Comparison of ENCODE assay signal across 14 cellular contexts in the genomic region with DNA sequence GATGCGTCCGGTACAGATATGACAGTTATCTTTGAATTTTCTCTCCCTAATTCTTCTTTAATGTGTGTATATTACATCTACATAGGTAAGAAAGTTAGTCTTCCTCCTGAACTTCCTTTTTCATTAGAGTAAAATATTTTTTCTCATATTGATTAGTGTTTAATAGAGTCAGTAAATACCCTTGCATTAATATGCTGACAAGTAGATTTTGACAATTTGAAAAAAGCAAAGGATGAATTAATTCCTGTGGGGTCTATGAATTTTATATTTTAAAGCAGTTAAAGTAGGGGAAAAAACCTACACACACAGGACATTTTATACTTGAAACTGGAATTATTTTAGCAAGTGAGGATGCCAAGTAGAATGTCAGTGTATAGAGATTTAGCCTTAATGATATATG. TPM values are rescaled to one million over a fixed set of nuclear protein-coding genes. Genes with fewer than 3 reads are reported as not detected.
DNase-seq lines count a peak whose midpoint lies in the region; ATAC-seq and TF ChIP-seq lines count a peak whose summit lies in the region.
"Had no signal": no experiment of that assay in that cellular context is flagged by ENCODE, and none has a peak within 500 bp of the region (broad histone marks: within the 10 kb centered on the region; RNA-seq: fewer than 3 reads in every experiment).

No MANE protein-coding gene starts in this region.

- no peaks in the 10 kb centered on the region for H3K27me3 Mint-ChIP-seq in activated CD8-positive, alpha-beta T cell treated with anti-CD3 and anti-CD28 coated beads for 36 hours
- no peaks in the 10 kb centered on the region for H3K27me3 Mint-ChIP-seq in activated CD8-positive, alpha-beta T cell treated with anti-CD3 and anti-CD28 coated beads, Interleukin-2, amount 10 ng/mL, durations not matched to agents 7 days and 5 days (ENCODE audit: low read depth)
- H3K27me3 Mint-ChIP-seq in activated T-helper 1 cell treated with anti-CD3 and anti-CD28 coated beads, Interleukin-12 subunit alpha, Interleukin-12 subunit beta, Interleukin-2, Interleukin-4 antibody, amounts not matched to agents 30 ng/mL and 10 ng/mL and 1 ng/mL, durations not matched to agents 14 hours and 24 hours and 36 hours (ENCODE audit: insufficient read depth): no peaks in the 10 kb centered on the region
- H3K27me3 Mint-ChIP-seq: effector memory CD8-positive, alpha-beta T cell had no signal

- no peaks in the 10 kb centered on the region for H3K27me3 ChIP-seq in neutrophil
- H3K27me3 ChIP-seq: heart right ventricle, vagina had no signal

- H3K4me1 ChIP-seq in neutrophil (ENCODE audit: control insufficient read depth in 1 of 2, insufficient read depth in 1 of 2, low read depth in 1 of 2, low read length in 1 of 2): peaks cover 25 to 30% of the 10 kb centered on the region in 2 experiments

- peak overlapping the region; percentile 91 for H3K27ac Mint-ChIP-seq in activated CD8-positive, alpha-beta T cell treated with anti-CD3 and anti-CD28 coated beads for 36 hours
- no peak overlapping the region for H3K27ac Mint-ChIP-seq in activated CD8-positive, alpha-beta T cell treated with anti-CD3 and anti-CD28 coated beads, Interleukin-2, amount 10 ng/mL, durations not matched to agents 7 days and 5 days
- H3K27ac Mint-ChIP-seq in activated T-helper 1 cell treated with anti-CD3 and anti-CD28 coated beads, Interleukin-12 subunit alpha, Interleukin-12 subunit beta, Interleukin-2, Interleukin-4 antibody, amounts not matched to agents 30 ng/mL and 10 ng/mL and 1 ng/mL, durations not matched to agents 14 hours and 24 hours and 36 hours: peak overlapping the region; percentile 84

- CTCF ChIA-PET in activated CD8-positive, alpha-beta T cell treated with anti-CD3 and anti-CD28 coated beads for 36 hours (lab: Charles Lee): interaction anchor here (1.6 kb wide), 1 partner anchor 10 kb away, joined by 7 read pairs; no protein-coding TSS in a partner anchor
- CTCF ChIA-PET in activated CD8-positive, alpha-beta T cell treated with anti-CD3 and anti-CD28 coated beads, Interleukin-2, amount 10 ng/mL, durations not matched to agents 7 days and 5 days (lab: Charles Lee): no interaction called here

- TF ChIP-seq CTCF in activated CD8-positive, alpha-beta T cell treated with anti-CD3 and anti-CD28 coated beads for 36 hours (IDR thresholded peaks at IDR 0.05): no peak
- TF ChIP-seq CTCF in neutrophil (IDR thresholded peaks at IDR 0.05): no peak

- ATAC-seq in activated CD8-positive, alpha-beta T cell treated with anti-CD3 and anti-CD28 coated beads for 36 hours: no peak
- no peak for ATAC-seq in activated CD8-positive, alpha-beta T cell treated with anti-CD3 and anti-CD28 coated beads, Interleukin-2, amount 10 ng/mL, durations not matched to agents 7 days and 5 days
- peak; percentile 9 for ATAC-seq in GM21390 (IDR thresholded peaks at IDR 0.05; ENCODE audit: unreplicated experiment)
- no peak for ATAC-seq in SK-N-SH treated with all-trans-retinoic acid at 6 μM for 48 hours
- ATAC-seq in GM18519 (IDR thresholded peaks at IDR 0.05; ENCODE audit: low FRiP score, unreplicated experiment): no peak

- H3K4me3 Mint-ChIP-seq in activated CD8-positive, alpha-beta T cell treated with anti-CD3 and anti-CD28 coated beads for 36 hours: no peak overlapping the region
- H3K4me3 Mint-ChIP-seq in activated CD8-positive, alpha-beta T cell treated with anti-CD3 and anti-CD28 coated beads, Interleukin-2, amount 10 ng/mL, durations not matched to agents 7 days and 5 days: no peak overlapping the region
- H3K4me3 Mint-ChIP-seq in activated T-helper 1 cell treated with anti-CD3 and anti-CD28 coated beads, Interleukin-12 subunit alpha, Interleukin-12 subunit beta, Interleukin-2, Interleukin-4 antibody, amounts not matched to agents 30 ng/mL and 10 ng/mL and 1 ng/mL, durations not matched to agents 14 hours and 24 hours and 36 hours: no peak overlapping the region

- H3K4me3 ChIP-seq in neutrophil (ENCODE audit: low read depth in 1 of 2, low read length in 1 of 2): no peak overlapping the region
- H3K4me3 ChIP-seq: heart right ventricle, vagina had no signal

- peak overlapping the region; percentile 73 for H3K27ac ChIP-seq in neutrophil
- H3K27ac ChIP-seq: vagina had no signal

- peaks cover 8% of the 10 kb centered on the region for H3K36me3 Mint-ChIP-seq in activated CD8-positive, alpha-beta T cell treated with anti-CD3 and anti-CD28 coated beads for 36 hours (ENCODE audit: low read depth)
- peaks cover 5% of the 10 kb centered on the region for H3K36me3 Mint-ChIP-seq in activated CD8-positive, alpha-beta T cell treated with anti-CD3 and anti-CD28 coated beads, Interleukin-2, amount 10 ng/mL, durations not matched to agents 7 days and 5 days (ENCODE audit: low read depth)
- H3K36me3 Mint-ChIP-seq in activated T-helper 1 cell treated with anti-CD3 and anti-CD28 coated beads, Interleukin-12 subunit alpha, Interleukin-12 subunit beta, Interleukin-2, Interleukin-4 antibody, amounts not matched to agents 30 ng/mL and 10 ng/mL and 1 ng/mL, durations not matched to agents 14 hours and 24 hours and 36 hours (ENCODE audit: low read depth): peaks cover 16% of the 10 kb centered on the region

- no peaks in the 10 kb centered on the region for H3K9me3 ChIP-seq in neutrophil
- H3K9me3 ChIP-seq: heart right ventricle, vagina had no signal

- intact Hi-C loops in activated CD8-positive, alpha-beta T cell treated with anti-CD3 and anti-CD28 coated beads for 36 hours (cut with micrococcal nuclease): loop anchor here (10.0 kb wide), 2 partner anchors 76 to 84 kb away; no protein-coding TSS in a partner anchor
- intact Hi-C loops in activated T-helper 1 cell treated with anti-CD3 and anti-CD28 coated beads, Interleukin-12 subunit alpha, Interleukin-12 subunit beta, Interleukin-2, Interleukin-4 antibody, amounts not matched to agents 30 ng/mL and 10 ng/mL and 1 ng/mL, durations not matched to agents 14 hours and 24 hours and 36 hours (cut with micrococcal nuclease): loop anchor here (1.0 to 10.0 kb wide), 6 partner anchors 8 to 1444 kb away; a partner anchor contains a TSS

- no peak for DNase-seq in activated CD8-positive, alpha-beta T cell treated with anti-CD3 and anti-CD28 coated beads for 36 hours
- no peak for DNase-seq in activated CD8-positive, alpha-beta T cell treated with anti-CD3 and anti-CD28 coated beads, Interleukin-2, amount 10 ng/mL, durations not matched to agents 7 days and 5 days
- DNase-seq in activated T-helper 1 cell treated with anti-CD3 and anti-CD28 coated beads, Interleukin-12 subunit alpha, Interleukin-12 subunit beta, Interleukin-2, Interleukin-4 antibody, amounts not matched to agents 30 ng/mL and 10 ng/mL and 1 ng/mL, durations not matched to agents 14 hours and 24 hours and 36 hours (ENCODE audit: low spot score): no peak
- DNase-seq in SKM-1 treated with dmso at 0.1 percent for 144 hours (lab: John Stamatoyannopoulos, UW; ENCODE audit: unreplicated experiment): no peak
- DNase-seq: activated CD4-positive, CD25-positive, alpha-beta regulatory T cell; COR-L47; effector memory CD8-positive, alpha-beta T cell; heart right ventricle; NK-92 treated with Interleukin-12 subunit alpha and Interleukin-12 subunit beta, amount 100 ng/mL, for 24 hours had no signal

- H3K4me1 Mint-ChIP-seq in activated CD8-positive, alpha-beta T cell treated with anti-CD3 and anti-CD28 coated beads for 36 hours (ENCODE audit: low read depth): peaks cover 32% of the 10 kb centered on the region
- H3K4me1 Mint-ChIP-seq in activated CD8-positive, alpha-beta T cell treated with anti-CD3 and anti-CD28 coated beads, Interleukin-2, amount 10 ng/mL, durations not matched to agents 7 days and 5 days (ENCODE audit: low read depth): peaks cover 22% of the 10 kb centered on the region
- peaks cover 36% of the 10 kb centered on the region for H3K4me1 Mint-ChIP-seq in activated T-helper 1 cell treated with anti-CD3 and anti-CD28 coated beads, Interleukin-12 subunit alpha, Interleukin-12 subunit beta, Interleukin-2, Interleukin-4 antibody, amounts not matched to agents 30 ng/mL and 10 ng/mL and 1 ng/mL, durations not matched to agents 14 hours and 24 hours and 36 hours (ENCODE audit: low read depth)

- POLR2A ChIA-PET in activated CD8-positive, alpha-beta T cell treated with anti-CD3 and anti-CD28 coated beads for 36 hours (lab: Charles Lee): interaction anchor here (1.2 to 1.3 kb wide), 2 partner anchors 10 to 83 kb away, joined by 3 read pairs; no protein-coding TSS in a partner anchor
- POLR2A ChIA-PET in activated CD8-positive, alpha-beta T cell treated with anti-CD3 and anti-CD28 coated beads, Interleukin-2, amount 10 ng/mL, durations not matched to agents 7 days and 5 days (lab: Charles Lee): interaction anchor here (1.4 kb wide), 1 partner anchor 85 kb away, joined by 5 read pairs; no protein-coding TSS in a partner anchor

- peaks cover 5% of the 10 kb centered on the region for H3K36me3 ChIP-seq in neutrophil
- H3K36me3 ChIP-seq: vagina had no signal

- no peaks in the 10 kb centered on the region for H3K9me3 Mint-ChIP-seq in activated CD8-positive, alpha-beta T cell treated with anti-CD3 and anti-CD28 coated beads for 36 hours
- H3K9me3 Mint-ChIP-seq in activated CD8-positive, alpha-beta T cell treated with anti-CD3 and anti-CD28 coated beads, Interleukin-2, amount 10 ng/mL, durations not matched to agents 7 days and 5 days (ENCODE audit: insufficient read depth): no peaks in the 10 kb centered on the region
- no peaks in the 10 kb centered on the region for H3K9me3 Mint-ChIP-seq in activated T-helper 1 cell treated with anti-CD3 and anti-CD28 coated beads, Interleukin-12 subunit alpha, Interleukin-12 subunit beta, Interleukin-2, Interleukin-4 antibody, amounts not matched to agents 30 ng/mL and 10 ng/mL and 1 ng/mL, durations not matched to agents 14 hours and 24 hours and 36 hours
- H3K9me3 Mint-ChIP-seq: effector memory CD8-positive, alpha-beta T cell had no signal

TF ChIP-seq in SK-N-SH treated with all-trans-retinoic acid at 6 μM for 48 hours, 23 proteins besides CTCF, POLR2A, EP300 and RAD21 (continues in another document):
- TF ChIP-seq BACH2 (CRISPR knock-in tag; IDR thresholded peaks at IDR 0.05; ENCODE audit: borderline replicate concordance) (no peak), GLIS3 (CRISPR knock-in tag; IDR thresholded peaks at IDR 0.05) (no peak), PPARA (CRISPR knock-in tag; IDR thresholded peaks at IDR 0.05; ENCODE audit: borderline replicate concordance) (no peak), ISL1 (CRISPR knock-in tag; IDR thresholded peaks at IDR 0.05) (no peak), ZNF70 (CRISPR knock-in tag; IDR thresholded peaks at IDR 0.05) (no peak)

RNA-seq across cellular contexts. Expression of a gene that starts 9.4 kb away (rescaled TPM):
- 1 to 10 TPM; 6.6 to 7.0 TPM for total RNA-seq in activated CD8-positive, alpha-beta T cell treated with anti-CD3 and anti-CD28 coated beads for 36 hours
- 1 to 10 TPM; 8.4 to 8.9 TPM for total RNA-seq in activated CD8-positive, alpha-beta T cell treated with anti-CD3 and anti-CD28 coated beads, Interleukin-2, amount 10 ng/mL, durations not matched to agents 7 days and 5 days
- total RNA-seq in activated T-helper 1 cell treated with anti-CD3 and anti-CD28 coated beads, Interleukin-12 subunit alpha, Interleukin-12 subunit beta, Interleukin-2, Interleukin-4 antibody, amounts not matched to agents 30 ng/mL and 10 ng/mL and 1 ng/mL, durations not matched to agents 14 hours and 24 hours and 36 hours: 19.1 and 20.3 TPM in 2 replicates
